ENCODE assay signal across 2 cellular contexts in the genomic region with DNA sequence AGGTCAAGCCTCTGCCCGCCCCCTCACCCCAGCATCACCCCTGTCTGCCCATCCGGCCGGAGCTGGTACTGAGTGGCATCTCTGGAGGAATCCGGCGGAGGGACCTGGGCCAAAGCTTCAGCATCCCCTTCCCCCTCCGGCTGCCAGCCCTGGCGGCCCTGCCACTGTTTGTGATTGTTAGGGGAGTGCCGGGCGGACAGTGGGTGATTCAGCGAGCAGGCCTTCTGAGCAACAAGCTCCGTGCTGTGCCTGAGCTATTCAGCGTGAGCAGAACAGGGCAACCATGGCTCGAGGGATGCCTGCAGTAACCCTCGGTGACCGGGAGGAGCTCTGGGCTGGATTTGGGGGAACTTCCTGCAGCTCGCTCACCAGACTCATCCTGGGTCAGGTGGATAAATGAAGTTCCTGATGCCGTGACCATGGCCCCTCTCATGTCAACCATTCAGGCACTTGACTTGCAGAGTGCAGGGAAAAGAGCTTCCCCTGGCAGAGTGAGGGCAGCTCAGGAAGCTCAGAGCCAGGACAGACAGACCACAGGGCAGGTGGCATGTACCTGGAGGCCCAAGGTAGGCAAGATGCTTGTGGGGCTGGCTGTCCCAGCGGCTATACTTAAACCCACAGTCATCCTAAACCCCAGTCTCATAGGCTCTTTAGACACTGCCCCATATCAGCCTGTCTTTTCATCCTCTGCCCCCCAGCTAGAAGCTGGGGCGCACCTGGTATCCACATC.
TF ChIP-seq lines count a peak whose summit lies in the region.

No MANE protein-coding gene starts in this region.

TF ChIP-seq in A549, 52 proteins besides CTCF, POLR2A, EP300 and RAD21:
- no peak for TF ChIP-seq ESRRA (IDR thresholded peaks at IDR 0.05; ENCODE audit: borderline replicate concordance, low read length)
- no peak for TF ChIP-seq HOXA7 (CRISPR knock-in tag; IDR thresholded peaks at IDR 0.05)
- TF ChIP-seq RCOR1 (IDR thresholded peaks at IDR 0.05; ENCODE audit: low read depth, low read length): no peak
- no peak for TF ChIP-seq ZC3H11A (IDR thresholded peaks at IDR 0.05)
- TF ChIP-seq, protein P1, sequence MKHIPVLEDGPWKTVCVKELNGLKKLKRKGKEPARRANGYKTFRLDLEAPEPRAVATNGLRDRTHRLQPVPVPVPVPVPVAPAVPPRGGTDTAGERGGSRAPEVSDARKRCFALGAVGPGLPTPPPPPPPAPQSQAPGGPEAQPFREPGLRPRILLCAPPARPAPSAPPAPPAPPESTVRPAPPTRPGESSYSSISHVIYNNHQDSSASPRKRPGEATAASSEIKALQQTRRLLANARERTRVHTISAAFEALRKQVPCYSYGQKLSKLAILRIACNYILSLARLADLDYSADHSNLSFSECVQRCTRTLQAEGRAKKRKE (CRISPR knock-in tag; IDR thresholded peaks at IDR 0.05; ENCODE audit: low read depth): no peak
- no peak for TF ChIP-seq TFCP2L1 (CRISPR knock-in tag; IDR thresholded peaks at IDR 0.05)
- no peak for TF ChIP-seq SREBF2 (IDR thresholded peaks at IDR 0.05)
- no peak for TF ChIP-seq RFX5 (IDR thresholded peaks at IDR 0.05)
- no peak for TF ChIP-seq ZSCAN20 (CRISPR knock-in tag; IDR thresholded peaks at IDR 0.05)
- TF ChIP-seq HOXB13 (CRISPR knock-in tag; IDR thresholded peaks at IDR 0.05; ENCODE audit: low read depth): no peak
- no peak for TF ChIP-seq PHF8 (IDR thresholded peaks at IDR 0.05; ENCODE audit: borderline replicate concordance, low read depth)
- TF ChIP-seq HMGXB4 (CRISPR knock-in tag; IDR thresholded peaks at IDR 0.05; ENCODE audit: borderline replicate concordance): no peak
- TF ChIP-seq POLR2AphosphoS2 (conservative IDR thresholded peaks at IDR 0.05; ENCODE audit: low read length): no peak
- no peak for TF ChIP-seq MAFK (IDR thresholded peaks at IDR 0.05; ENCODE audit: partially characterized antibody)
- TF ChIP-seq, protein P2, sequence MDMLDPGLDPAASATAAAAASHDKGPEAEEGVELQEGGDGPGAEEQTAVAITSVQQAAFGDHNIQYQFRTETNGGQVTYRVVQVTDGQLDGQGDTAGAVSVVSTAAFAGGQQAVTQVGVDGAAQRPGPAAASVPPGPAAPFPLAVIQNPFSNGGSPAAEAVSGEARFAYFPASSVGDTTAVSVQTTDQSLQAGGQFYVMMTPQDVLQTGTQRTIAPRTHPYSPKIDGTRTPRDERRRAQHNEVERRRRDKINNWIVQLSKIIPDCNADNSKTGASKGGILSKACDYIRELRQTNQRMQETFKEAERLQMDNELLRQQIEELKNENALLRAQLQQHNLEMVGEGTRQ (IDR thresholded peaks at IDR 0.05): no peak

TF ChIP-seq in IMR-90, 13 proteins besides CTCF, POLR2A, EP300 and RAD21:
- TF ChIP-seq BHLHE40 (IDR thresholded peaks at IDR 0.05; ENCODE audit: low read depth, low read length): peak; percentile 44; the same call in 1 of the 2 replicates
- no peak for TF ChIP-seq MAFK (IDR thresholded peaks at IDR 0.05; ENCODE audit: low read depth, low read length)
- peak; percentile 64 for TF ChIP-seq FOS (IDR thresholded peaks at IDR 0.05; ENCODE audit: low read depth, low read length)
- peak; percentile 34; the same call in 1 of the 2 replicates for TF ChIP-seq SMC3 (IDR thresholded peaks at IDR 0.05; ENCODE audit: low read depth, low read length)
- peak; percentile 22; the same call in 1 of the 2 replicates for TF ChIP-seq MXI1 (IDR thresholded peaks at IDR 0.05; ENCODE audit: borderline replicate concordance, low read depth, low read length)
- no peak for TF ChIP-seq CHD1 (IDR thresholded peaks at IDR 0.05; ENCODE audit: low read depth, low read length)
